ENCODE assay signal across 19 cellular contexts in the genomic region with DNA sequence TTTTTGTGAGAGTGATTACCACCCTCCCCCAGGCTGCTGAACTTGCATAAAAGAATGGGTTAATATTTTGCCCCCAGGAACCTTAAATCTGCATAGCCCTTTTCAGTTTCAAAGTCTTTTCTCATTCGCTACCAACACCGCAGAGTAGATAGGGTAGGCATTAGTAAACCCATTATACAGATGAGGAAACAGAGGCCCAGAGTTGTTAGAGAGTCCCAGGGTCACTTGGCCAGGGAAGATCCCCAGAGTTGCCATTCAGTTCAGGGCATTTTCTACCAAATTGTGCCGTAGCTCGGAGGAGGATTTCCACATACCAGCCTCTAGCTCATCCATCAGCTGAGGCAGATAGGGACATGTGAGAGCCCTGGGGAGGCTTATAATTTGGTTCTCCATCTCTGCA. TPM values are rescaled to one million over a fixed set of nuclear protein-coding genes. Genes with fewer than 3 reads are reported as not detected.
DNase-seq lines count a peak whose midpoint lies in the region; ATAC-seq and TF ChIP-seq lines count a peak whose summit lies in the region.
"Had no signal": no experiment of that assay in that cellular context is flagged by ENCODE, and none has a peak within 500 bp of the region (broad histone marks: within the 10 kb centered on the region; RNA-seq: fewer than 3 reads in every experiment).

No MANE protein-coding gene starts in this region.

- intact Hi-C loops in MCF 10A (cut with micrococcal nuclease) (no loop called here), mammary epithelial cell (cut with micrococcal nuclease) (no loop called here), sigmoid colon (cut with DNase I) (no loop called here)

- no peak overlapping the region for H3K9ac ChIP-seq in mammary epithelial cell (ENCODE audit: insufficient read depth, low read length)

- H3K27ac Mint-ChIP-seq in MCF 10A (ENCODE audit: low read depth, unreplicated experiment) = peak overlapping the region; percentile 2
- H3K27ac Mint-ChIP-seq: CD4-positive, alpha-beta memory T cell; GM23338; H9 had no signal

- TF ChIP-seq CTCF in MCF 10A (IDR thresholded peaks at IDR 0.05; ENCODE audit: unreplicated experiment) = no peak
- no peak for TF ChIP-seq CTCF in mammary epithelial cell (conservative IDR thresholded peaks at IDR 0.05 in 1 of 2, IDR thresholded peaks at IDR 0.05 in 1 of 2; ENCODE audit: extremely low read depth in 1 of 2, insufficient read depth in 1 of 2, low read depth in 1 of 2, low read length in 2 of 2)
- no peak for TF ChIP-seq CTCF in sigmoid colon (IDR thresholded peaks at IDR 0.05)

- H3K9me3 ChIP-seq in mammary epithelial cell (replicated peaks; ENCODE audit: insufficient read depth, low read length) = no peaks in the 10 kb centered on the region
- H3K9me3 ChIP-seq in sigmoid colon = no peaks in the 10 kb centered on the region

- DNase-seq in MCF 10A (ENCODE audit: unreplicated experiment) (no peak), mammary epithelial cell (no peak), mesenteric fat pad (ENCODE audit: low spot score) (peak; percentile 4), sigmoid colon (peak; percentile 25), hypothalamus (lab: John Stamatoyannopoulos, UW) (no peak), NCI-H1930 (lab: John Stamatoyannopoulos, UW) (no peak)
- DNase-seq: C1 segment of cervical spinal cord; Calu3; CD4-positive, alpha-beta memory T cell; COR-L47; DMS53; DMS79 treated with DMSO at 0.1 percent for 48 hours; GF-D8; H9 had no signal

- no peak for ATAC-seq in HG03097 (IDR thresholded peaks at IDR 0.05; ENCODE audit: low FRiP score, unreplicated experiment)
- ATAC-seq: GM23338, HCT116 had no signal

- H3K27ac ChIP-seq in mammary epithelial cell (ENCODE audit: insufficient read depth, low read depth, low read length) = no peak overlapping the region
- H3K27ac ChIP-seq in ACC112 (ENCODE audit: low read depth, low read length) = peak overlapping the region; percentile 82
- no peak overlapping the region for H3K27ac ChIP-seq in sigmoid colon
- H3K27ac ChIP-seq: 22Rv1 had no signal

- no peaks in the 10 kb centered on the region for H4K20me1 ChIP-seq in mammary epithelial cell (ENCODE audit: insufficient read depth, low read length)

- H3K4me2 ChIP-seq in mammary epithelial cell (ENCODE audit: insufficient read depth, low read depth, low read length) = no peak overlapping the region
- H3K4me2 ChIP-seq: GM23338 had no signal

- BruUV-seq in MCF 10A (replicated peaks; lab: Mats Ljungman, UMichigan) (no TSS peak), mammary epithelial cell (replicated peaks; lab: Mats Ljungman, UMichigan) (no TSS peak)

- H3K4me1 ChIP-seq in mammary epithelial cell (ENCODE audit: insufficient read depth, low read length) (peaks cover 37% of the 10 kb centered on the region), ACC112 (ENCODE audit: control insufficient read depth, insufficient read depth, low read length, unreplicated experiment) (peaks cover 53% of the 10 kb centered on the region), sigmoid colon (peaks cover 0 to 29% (median 22%) of the 10 kb centered on the region in 4 donors)

- peaks cover 6% of the 10 kb centered on the region for H3K36me3 Mint-ChIP-seq in MCF 10A (ENCODE audit: insufficient read depth, unreplicated experiment)
- H3K36me3 Mint-ChIP-seq: CD4-positive, alpha-beta memory T cell had no signal

- H3K36me3 ChIP-seq in mammary epithelial cell (ENCODE audit: insufficient read depth, low read length) = no peaks in the 10 kb centered on the region
- no peaks in the 10 kb centered on the region for H3K36me3 ChIP-seq in ACC112 (ENCODE audit: insufficient read depth, low read length)
- H3K36me3 ChIP-seq in sigmoid colon = no peaks in the 10 kb centered on the region

- no peak for TF ChIP-seq POLR2A in sigmoid colon (IDR thresholded peaks at IDR 0.05)

- H3K27me3 ChIP-seq in mammary epithelial cell (ENCODE audit: insufficient read depth, low read length) (no peaks in the 10 kb centered on the region), ACC112 (ENCODE audit: insufficient read depth, low read length) (no peaks in the 10 kb centered on the region), sigmoid colon (no peaks in the 10 kb centered on the region)

- CTCF ChIA-PET in MCF 10A (lab: Yijun Ruan, JAX) = interaction anchor here (0.6 to 7.6 kb wide), 10 partner anchors 8 to 1273 kb away, joined by 3 to 78 read pairs (median 8); a partner anchor contains a TSS
- CTCF ChIA-PET in mammary epithelial cell (lab: Charles Lee; ENCODE audit: low non-redundant PET) = no interaction called here

- no peak for TF ChIP-seq EP300 in sigmoid colon (IDR thresholded peaks at IDR 0.05)

- no peak overlapping the region for H3K4me3 Mint-ChIP-seq in MCF 10A (ENCODE audit: unreplicated experiment)
- H3K4me3 Mint-ChIP-seq: CD4-positive, alpha-beta memory T cell; GM23338; H9 had no signal

- no peaks in the 10 kb centered on the region for H3K9me3 Mint-ChIP-seq in MCF 10A (ENCODE audit: unreplicated experiment)
- H3K9me3 Mint-ChIP-seq: CD4-positive, alpha-beta memory T cell; GM23338; H9 had no signal

- in situ Hi-C loops in mammary epithelial cell (cut with MboI; ENCODE audit: low sequenced_read_pairs in 2 of 2) = no loop called here

- POLR2A ChIA-PET in MCF 10A (lab: Yijun Ruan, JAX) = interaction anchor here (2.9 to 24.4 kb wide), 6 partner anchors 7 to 61 kb away, joined by 13 to 423 read pairs (median 30); a partner anchor contains a TSS

- WGBS in mammary epithelial cell (ENCODE audit: low coverage, missing lambda C conversion rate) = 96% methylated on average over 4 of the region's 4 CpGs
- 98 to 99% methylated on average over 4 of the region's 4 CpGs for WGBS in sigmoid colon, 2 donors

- dilution Hi-C loops in mammary epithelial cell (cut with HindIII; ENCODE audit: low sequenced_read_pairs) = loop anchor here (10.0 kb wide), 1 partner anchor 150 kb away; no protein-coding TSS in a partner anchor

- no peaks in the 10 kb centered on the region for H3K27me3 Mint-ChIP-seq in MCF 10A (ENCODE audit: insufficient read depth, unreplicated experiment)

- H3K79me2 ChIP-seq in mammary epithelial cell (ENCODE audit: insufficient read depth, low read length) (no peaks in the 10 kb centered on the region), ACC112 (ENCODE audit: control insufficient read depth, insufficient read depth, low read length, unreplicated experiment) (no peaks in the 10 kb centered on the region)

- H3K4me3 ChIP-seq in mammary epithelial cell (replicated peaks in 1 of 3; ENCODE audit: insufficient read depth in 1 of 3, low read depth in 2 of 3, low read length in 3 of 3) (no peak overlapping the region), ACC112 (ENCODE audit: low read depth, low read length) (no peak overlapping the region), sigmoid colon (no peak overlapping the region)
- H3K4me3 ChIP-seq: GM23338 had no signal

- H2AFZ ChIP-seq in mammary epithelial cell (ENCODE audit: low read depth, low read length) (no peak overlapping the region), ACC112 (ENCODE audit: low read length, unreplicated experiment) (no peak overlapping the region)
- H2AFZ ChIP-seq: GM23338 had no signal

- peaks cover 65% of the 10 kb centered on the region for H3K4me1 Mint-ChIP-seq in MCF 10A (ENCODE audit: insufficient read depth, unreplicated experiment)
- H3K4me1 Mint-ChIP-seq: CD4-positive, alpha-beta memory T cell had no signal

RNA-seq across cellular contexts. Expression of a gene that starts 40.5 kb away (rescaled TPM):
- total RNA-seq in MCF 10A (2022) = 33.4 and 44.5 TPM in 2 replicates
- 10 to 100 TPM in 1 of 2 donors, under 1 TPM in 1; 0.33 to 14.9 TPM for total RNA-seq in mammary epithelial cell
- 14.3 TPM for polyA plus RNA-seq in mammary epithelial cell
- 0.72 TPM for polyA minus RNA-seq in mammary epithelial cell
- not detected for total RNA-seq in mesenteric fat pad
- 1 to 10 TPM in 1 of 4 donors, under 1 TPM in 1, not detected in 2; 0.41 to 1.9 TPM for total RNA-seq in sigmoid colon
- polyA plus RNA-seq in sigmoid colon = 10 to 100 TPM in 1 of 3 donors, 1 to 10 TPM in 2; 1.8 to 11.5 (median 8.1) TPM
- total RNA-seq: CD4-positive, alpha-beta memory T cell had no signal
- polyA plus RNA-seq: CD4-positive, alpha-beta memory T cell had no signal

RNA-seq across cellular contexts. Expression of a gene that starts 56.0 kb away (rescaled TPM):
- 87.0 and 94.1 TPM in 2 replicates for total RNA-seq in MCF 10A (2022)
- total RNA-seq in mammary epithelial cell = 10 to 100 TPM; 30.2 to 63.0 TPM
- 6.6 TPM for polyA plus RNA-seq in mammary epithelial cell
- polyA minus RNA-seq in mammary epithelial cell = 18.0 TPM
- total RNA-seq in mesenteric fat pad = 33.6 TPM
- total RNA-seq in sigmoid colon = 10 to 100 TPM in 2 of 4 donors, 1 to 10 TPM in 2; 7.9 to 11.8 (median 9.3) TPM
- 1 to 10 TPM; 4.2 to 5.1 (median 4.3) TPM for polyA plus RNA-seq in sigmoid colon

Comparison
In these comparisons a context has a peak if more than half of its experiments do, and no peak if none do; other contexts are left out.
1. DNase-seq: peak in mesenteric fat pad (single experiment) and sigmoid colon (single experiment); none in MCF 10A (single experiment), mammary epithelial cell (single experiment), hypothalamus (0 of 51) and NCI-H1930 (0 of 2).